Comparison of ENCODE assay signal across 9 cellular contexts in the genomic region with DNA sequence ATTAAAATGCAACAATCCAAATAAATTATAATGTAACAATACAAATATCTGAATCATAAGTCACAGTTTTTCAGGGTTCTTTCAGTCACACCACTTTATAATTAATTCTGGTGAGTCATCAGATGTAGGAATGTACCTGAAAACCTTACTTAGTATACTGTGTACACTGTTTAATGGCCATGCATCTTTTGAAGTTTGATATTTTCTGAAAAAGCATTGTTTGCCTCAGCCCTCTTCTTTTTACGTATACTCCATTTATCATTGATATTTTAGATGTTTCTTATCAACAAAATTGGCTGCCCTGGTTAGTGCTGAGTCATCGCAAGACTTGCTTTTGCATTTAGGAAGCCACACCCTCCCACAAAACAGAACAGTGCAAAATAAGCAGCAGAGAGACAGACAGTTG.
A peak's percentile ranks its signal among the peaks of the same experiment; 100 is the strongest.
DNase-seq lines count a peak whose midpoint lies in the region; ATAC-seq lines count a peak whose summit lies in the region.
"Had no signal": no experiment of that assay in that cellular context is flagged by ENCODE, and none has a peak within 500 bp of the region (broad histone marks: within the 10 kb centered on the region; RNA-seq: fewer than 3 reads in every experiment).

No MANE protein-coding gene starts in this region.

- H3K27me3 Mint-ChIP-seq in effector memory CD8-positive, alpha-beta T cell = no peaks in the 10 kb centered on the region

- H3K9me3 Mint-ChIP-seq in effector memory CD8-positive, alpha-beta T cell = no peaks in the 10 kb centered on the region

- no peaks in the 10 kb centered on the region for H3K9me3 ChIP-seq in MG63
- H3K9me3 ChIP-seq: thyroid gland had no signal

- H3K4me3 ChIP-seq in MG63 = no peak overlapping the region
- H3K4me3 ChIP-seq: thyroid gland had no signal

- no peaks in the 10 kb centered on the region for H3K36me3 Mint-ChIP-seq in effector memory CD8-positive, alpha-beta T cell (ENCODE audit: insufficient read depth)

- ATAC-seq in GM21390 (IDR thresholded peaks at IDR 0.05; ENCODE audit: unreplicated experiment) (peak; percentile 60), esophagus mucosa (peak; percentile 68)
- ATAC-seq in effector memory CD8-positive, alpha-beta T cell (replicated peaks) = no peak

- DNase-seq in Caki2 (ENCODE audit: low read depth) = peak; percentile 53
- DNase-seq in MG63 = peak; percentile 40
- DNase-seq in NCI-H2196 treated with DMSO at 0.1 percent for 48 hours (lab: John Stamatoyannopoulos, UW; ENCODE audit: unreplicated experiment) = no peak
- no peak for DNase-seq in NCI-H345 treated with DMSO at 0.1 percent for 48 hours (lab: John Stamatoyannopoulos, UW; ENCODE audit: unreplicated experiment)
- DNase-seq in NCI-H526 (lab: John Stamatoyannopoulos, UW) = no peak
- DNase-seq in effector memory CD8-positive, alpha-beta T cell = no peak

- peaks cover 1 to 4% of the 10 kb centered on the region in 2 donors for H3K4me1 Mint-ChIP-seq in effector memory CD8-positive, alpha-beta T cell (ENCODE audit: low read depth in 2 of 2)

- no peaks in the 10 kb centered on the region for H3K27me3 ChIP-seq in MG63
- H3K27me3 ChIP-seq: thyroid gland had no signal

- no peak overlapping the region for H3K4me3 Mint-ChIP-seq in effector memory CD8-positive, alpha-beta T cell

- H3K27ac Mint-ChIP-seq in effector memory CD8-positive, alpha-beta T cell = peak overlapping the region in 1 of 2 donors; percentile 20

- in situ Hi-C loops in Caki2 (cut with HindIII; ENCODE audit: low pct_unique_long_range_greater_than_20kb, low sequenced_read_pairs) = no loop called here

- H3K36me3 ChIP-seq in MG63 = no peaks in the 10 kb centered on the region; the same call in 1 of the 2 replicates

Comparison
In these comparisons a context has a peak if more than half of its experiments do, and no peak if none do; other contexts are left out.
1. DNase-seq: peak in Caki2 (single experiment) and MG63 (single experiment); none in NCI-H2196 treated with DMSO at 0.1 percent for 48 hours (single experiment), NCI-H345 treated with DMSO at 0.1 percent for 48 hours (single experiment), NCI-H526 (0 of 2) and effector memory CD8-positive, alpha-beta T cell (0 of 3).